In genomic region chr6:118283759-118284158, GRCh38 we compare ENCODE assay signal across 7 cellular contexts.
DNase-seq lines count a peak whose midpoint lies in the region; ATAC-seq and TF ChIP-seq lines count a peak whose summit lies in the region.

No MANE protein-coding gene starts in this region.

- POLR2A ChIA-PET in GM10248 (lab: Yijun Ruan, JAX) (no interaction called here), RWPE1 (lab: Yijun Ruan, JAX; ENCODE audit: low non-redundant PET) (no interaction called here)

- no peak overlapping the region for H3K4me3 ChIP-seq in LNCaP clone FGC (ENCODE audit: low read depth, low read length)

- H3K4me3 Mint-ChIP-seq in immature natural killer cell, result no peak overlapping the region

- H3K9me3 Mint-ChIP-seq in immature natural killer cell, result no peaks in the 10 kb centered on the region

- H3K36me3 Mint-ChIP-seq in immature natural killer cell, result no peaks in the 10 kb centered on the region

- CTCF ChIA-PET in GM10248 (lab: Yijun Ruan, JAX), result interaction anchor here (1.0 to 1.9 kb wide), 8 partner anchors 41 to 826 kb away, joined by 3 to 8 read pairs (median 4); no protein-coding TSS in a partner anchor
- CTCF ChIA-PET in RWPE1 (lab: Yijun Ruan, JAX), result interaction anchor here (0.6 kb wide), 2 partner anchors 129 to 228 kb away, joined by 3 read pairs; no protein-coding TSS in a partner anchor

- H3K4me1 Mint-ChIP-seq in immature natural killer cell, result no peaks in the 10 kb centered on the region

- TF ChIP-seq CTCF in GM10248 (IDR thresholded peaks at IDR 0.05; ENCODE audit: control extremely low read depth, extremely low read depth, low read depth, missing control alignments) (peak; percentile 59), LNCaP clone FGC (IDR thresholded peaks at IDR 0.05; ENCODE audit: control insufficient read depth, extremely low read depth, insufficient read depth) (peak; percentile 74), RWPE1 (conservative IDR thresholded peaks at IDR 0.05; ENCODE audit: low read depth) (peak; percentile 66)

- no peak overlapping the region for H3K27ac ChIP-seq in RWPE1

- peaks cover 2 to 10% (median 7%) of the 10 kb centered on the region in 3 donors for H3K27me3 Mint-ChIP-seq in immature natural killer cell (ENCODE audit: low read depth in 3 of 3)

- no peak overlapping the region for H3K27ac Mint-ChIP-seq in immature natural killer cell

- DNase-seq in GM10248 (ENCODE audit: extremely low spot score), result peak; percentile 15
- DNase-seq in LNCaP clone FGC (ENCODE audit: low read depth), result peak; percentile 47
- DNase-seq in RWPE1 (ENCODE audit: low spot score), result peak; percentile 20
- peak; percentile 72 for DNase-seq in astrocyte of the hippocampus (ENCODE audit: low read depth, low spot score)
- DNase-seq in immature natural killer cell, result peak; percentile 23 to 49 (median 35)
- DNase-seq in stimulated activated CD4-positive, alpha-beta T cell treated with anti-CD3 and anti-CD28 coated beads, Interleukin-4, amount 100 ng/mL, for 24 hours, result peak; percentile 49

- no peak for ATAC-seq in HG02852 (IDR thresholded peaks at IDR 0.05; ENCODE audit: unreplicated experiment)

Comparison
In these comparisons a context has a peak if more than half of its experiments do, and no peak if none do; other contexts are left out.
1. DNase-seq: peak in every context shown above with its lines; median percentile 72 in astrocyte of the hippocampus; 49 in stimulated activated CD4-positive, alpha-beta T cell treated with anti-CD3 and anti-CD28 coated beads, Interleukin-4, amount 100 ng/mL, for 24 hours; 47 in LNCaP clone FGC; 35 in immature natural killer cell; 20 in RWPE1; 15 in GM10248.